Comparison of ENCODE assay signal across 14 cellular contexts in the genomic region with DNA sequence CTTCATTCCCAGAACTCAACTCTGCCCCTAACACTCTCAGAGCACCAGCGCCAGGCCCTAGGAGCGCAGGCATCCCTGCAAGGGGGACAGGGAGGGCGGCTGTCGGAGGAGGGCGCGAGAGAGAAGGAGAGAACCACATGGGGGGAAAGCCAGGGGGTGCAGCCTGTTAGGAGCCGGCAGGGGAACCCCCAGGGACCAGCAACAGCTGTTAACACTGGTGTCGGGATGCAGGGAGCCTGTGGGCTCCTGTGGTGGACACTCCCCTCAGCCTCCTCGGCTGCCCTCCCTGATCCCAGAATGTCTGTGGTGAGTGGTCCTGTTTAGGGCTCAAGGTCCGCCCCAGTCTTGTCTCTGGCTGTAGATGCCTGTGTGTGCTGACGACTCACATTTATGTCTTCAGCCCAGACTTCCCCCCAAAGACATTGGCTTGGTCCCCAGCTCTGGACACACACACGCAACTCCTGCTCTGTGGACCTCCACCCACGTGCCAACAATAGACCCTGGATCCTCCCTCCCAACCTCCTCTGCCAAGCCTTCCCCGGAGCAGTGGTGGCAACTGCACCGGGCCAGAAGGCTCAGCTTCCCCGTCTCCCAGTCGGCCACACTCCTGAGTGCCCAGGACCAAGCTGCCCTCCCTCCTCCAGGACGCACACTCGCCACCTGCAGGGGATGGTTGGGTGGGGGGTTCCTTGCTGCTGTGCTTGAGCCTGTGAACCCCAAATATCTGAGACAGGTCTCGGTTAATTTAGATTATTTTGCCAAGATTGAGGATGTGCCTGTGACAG. TPM values are rescaled to one million over a fixed set of nuclear protein-coding genes. Genes with fewer than 3 reads are reported as not detected.
DNase-seq lines count a peak whose midpoint lies in the region; ATAC-seq and TF ChIP-seq lines count a peak whose summit lies in the region.
"Had no signal": no experiment of that assay in that cellular context is flagged by ENCODE, and none has a peak within 500 bp of the region (broad histone marks: within the 10 kb centered on the region; RNA-seq: fewer than 3 reads in every experiment).

No MANE protein-coding gene starts in this region.

- 5 to 13% methylated on average over 16 to 20 of the region's 20 CpGs for WGBS in body of pancreas, 2 donors

- H3K4me3 ChIP-seq in body of pancreas, result no peak overlapping the region

- no peaks in the 10 kb centered on the region for H3K36me3 ChIP-seq in body of pancreas (replicated peaks in 1 of 2; ENCODE audit: insufficient read depth in 1 of 2, low read depth in 2 of 2)

- no peaks in the 10 kb centered on the region for H3K27me3 ChIP-seq in body of pancreas

- no peak for ATAC-seq in body of pancreas
- ATAC-seq in HG03280 (IDR thresholded peaks at IDR 0.05; ENCODE audit: unreplicated experiment), result no peak
- no peak for ATAC-seq in GM21360 (IDR thresholded peaks at IDR 0.05; ENCODE audit: unreplicated experiment)

- peaks cover 51% of the 10 kb centered on the region for H3K4me1 ChIP-seq in body of pancreas

- TF ChIP-seq POLR2A in body of pancreas (IDR thresholded peaks at IDR 0.05), result peak; percentile 12 to 38 (median 37)

- peak overlapping the region in 1 of 4 donors; percentile 18 for H3K27ac ChIP-seq in body of pancreas

- TF ChIP-seq CTCF in AG09319 (IDR thresholded peaks at IDR 0.05; ENCODE audit: low read depth, low read length) (peak; percentile 18; the same call in 1 of the 2 replicates), body of pancreas (IDR thresholded peaks at IDR 0.05) (no peak)

- DNase-seq in AG09319 (ENCODE audit: extremely low read depth, low read depth), result no peak
- peak; percentile 18 for DNase-seq in HCEC 1CT
- DNase-seq in body of pancreas, result peak in 1 of 4 donors; percentile 36
- peak; percentile 69 for DNase-seq in left kidney (ENCODE audit: low read depth, low spot score)
- DNase-seq in CD1c-positive myeloid dendritic cell (ENCODE audit: extremely low spot score), result no peak
- DNase-seq in SKM-1 treated with dmso at 0.1 percent for 144 hours (lab: John Stamatoyannopoulos, UW; ENCODE audit: unreplicated experiment), result no peak
- DNase-seq: cerebellar nuclear complex, COR-L47, NCI-H1417, occipital lobe had no signal

- intact Hi-C loops in body of pancreas (cut with DNase I), result loop anchor here (5.0 kb wide), 2 partner anchors 58 to 62 kb away; no protein-coding TSS in a partner anchor

- no peaks in the 10 kb centered on the region for H3K9me3 ChIP-seq in body of pancreas

RNA-seq across cellular contexts. Expression of gene IFITM5, which starts 0.8 kb away (rescaled TPM):
- not detected for total RNA-seq in body of pancreas
- total RNA-seq: activated CD8-positive, alpha-beta memory T cell treated with anti-CD3 and anti-CD28 coated beads for 36 hours; occipital lobe; urinary bladder had no signal

RNA-seq across cellular contexts. Expression of gene IFITM2, which starts 7.5 kb away (rescaled TPM):
- 10 to 100 TPM; 31.0 to 90.3 TPM for total RNA-seq in body of pancreas

RNA-seq across cellular contexts. Expression of gene PGGHG, which starts 11.2 kb away (rescaled TPM):
- total RNA-seq in body of pancreas, result 100 to 1,000 TPM; 248 to 484 TPM

RNA-seq across cellular contexts. Expression of gene IFITM1, which starts 13.7 kb away (rescaled TPM):
- total RNA-seq in body of pancreas, result 10 to 100 TPM; 31.0 to 39.7 TPM

RNA-seq across cellular contexts. Expression of gene IFITM3, which starts 20.5 kb away (rescaled TPM):
- 10 to 100 TPM; 51.4 to 59.7 TPM for total RNA-seq in body of pancreas

Comparison
In these comparisons a context has a peak if more than half of its experiments do, and no peak if none do; other contexts are left out.
1. DNase-seq: peak in HCEC 1CT (single experiment) and left kidney (single experiment); none in AG09319 (single experiment), CD1c-positive myeloid dendritic cell (single experiment) and SKM-1 treated with dmso at 0.1 percent for 144 hours (single experiment).